Comparison of ENCODE assay signal across 1 cellular context in the genomic region with DNA sequence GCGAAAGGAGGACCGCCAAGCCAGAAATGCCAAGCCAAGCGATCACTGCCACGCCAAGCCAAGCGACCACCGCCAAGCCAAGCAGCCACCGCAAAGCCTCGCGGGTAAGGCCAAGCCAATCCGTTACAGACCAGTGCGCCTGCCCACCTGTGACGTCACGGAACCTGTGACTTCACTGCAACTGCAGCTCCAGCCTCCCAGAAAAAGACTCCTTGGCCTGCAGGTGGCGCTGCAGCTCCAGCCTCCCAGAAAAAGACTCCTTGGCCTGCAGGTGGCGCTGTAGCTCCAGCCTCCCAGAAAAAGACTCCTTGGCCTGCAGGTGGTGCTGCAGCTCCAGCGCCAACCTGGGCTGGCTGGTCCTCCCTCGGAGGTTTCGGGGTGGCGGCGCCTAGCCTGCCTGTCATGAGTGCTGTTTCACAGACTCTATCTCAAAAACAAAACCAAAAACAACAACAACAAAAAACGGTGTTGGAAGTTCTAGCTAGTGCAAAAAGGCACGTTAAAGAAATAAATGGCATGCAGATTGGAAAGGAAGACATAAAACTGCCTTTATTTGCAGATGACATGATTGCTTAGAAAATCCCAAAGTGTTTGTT.
TF ChIP-seq lines count a peak whose summit lies in the region.

No MANE protein-coding gene starts in this region.

TF ChIP-seq in HEK293, 187 proteins besides CTCF, POLR2A, EP300 and RAD21 (continued from another document):
- TF ChIP-seq, protein P1, sequence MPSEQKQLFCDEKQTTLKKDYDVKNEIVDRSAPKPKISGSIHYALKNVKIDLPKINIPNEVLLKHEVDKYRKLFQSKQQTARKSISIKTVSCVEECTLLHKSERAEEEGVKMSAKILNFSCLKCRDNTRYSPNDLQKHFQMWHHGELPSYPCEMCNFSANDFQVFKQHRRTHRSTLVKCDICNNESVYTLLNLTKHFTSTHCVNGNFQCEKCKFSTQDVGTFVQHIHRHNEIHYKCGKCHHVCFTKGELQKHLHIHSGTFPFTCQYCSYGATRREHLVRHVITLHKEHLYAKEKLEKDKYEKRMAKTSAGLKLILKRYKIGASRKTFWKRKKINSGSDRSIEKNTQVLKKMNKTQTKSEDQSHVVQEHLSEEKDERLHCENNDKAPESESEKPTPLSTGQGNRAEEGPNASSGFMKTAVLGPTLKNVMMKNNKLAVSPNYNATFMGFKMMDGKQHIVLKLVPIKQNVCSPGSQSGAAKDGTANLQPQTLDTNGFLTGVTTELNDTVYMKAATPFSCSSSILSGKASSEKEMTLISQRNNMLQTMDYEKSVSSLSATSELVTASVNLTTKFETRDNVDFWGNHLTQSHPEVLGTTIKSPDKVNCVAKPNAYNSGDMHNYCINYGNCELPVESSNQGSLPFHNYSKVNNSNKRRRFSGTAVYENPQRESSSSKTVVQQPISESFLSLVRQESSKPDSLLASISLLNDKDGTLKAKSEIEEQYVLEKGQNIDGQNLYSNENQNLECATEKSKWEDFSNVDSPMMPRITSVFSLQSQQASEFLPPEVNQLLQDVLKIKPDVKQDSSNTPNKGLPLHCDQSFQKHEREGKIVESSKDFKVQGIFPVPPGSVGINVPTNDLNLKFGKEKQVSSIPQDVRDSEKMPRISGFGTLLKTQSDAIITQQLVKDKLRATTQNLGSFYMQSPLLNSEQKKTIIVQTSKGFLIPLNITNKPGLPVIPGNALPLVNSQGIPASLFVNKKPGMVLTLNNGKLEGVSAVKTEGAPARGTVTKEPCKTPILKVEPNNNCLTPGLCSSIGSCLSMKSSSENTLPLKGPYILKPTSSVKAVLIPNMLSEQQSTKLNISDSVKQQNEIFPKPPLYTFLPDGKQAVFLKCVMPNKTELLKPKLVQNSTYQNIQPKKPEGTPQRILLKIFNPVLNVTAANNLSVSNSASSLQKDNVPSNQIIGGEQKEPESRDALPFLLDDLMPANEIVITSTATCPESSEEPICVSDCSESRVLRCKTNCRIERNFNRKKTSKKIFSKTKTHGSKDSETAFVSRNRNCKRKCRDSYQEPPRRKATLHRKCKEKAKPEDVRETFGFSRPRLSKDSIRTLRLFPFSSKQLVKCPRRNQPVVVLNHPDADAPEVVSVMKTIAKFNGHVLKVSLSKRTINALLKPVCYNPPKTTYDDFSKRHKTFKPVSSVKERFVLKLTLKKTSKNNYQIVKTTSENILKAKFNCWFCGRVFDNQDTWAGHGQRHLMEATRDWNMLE (tag by site-specific recombination; conservative IDR thresholded peaks at IDR 0.05; ENCODE audit: low read depth) = peak; percentile 31; the same call in 1 of the 2 replicates
- peak; percentile 96; the same call in 1 of the 2 replicates for TF ChIP-seq ZNF391 (tag by site-specific recombination; IDR thresholded peaks at IDR 0.05; ENCODE audit: borderline replicate concordance, low read depth)
- TF ChIP-seq KLF9 (tag by site-specific recombination; IDR thresholded peaks at IDR 0.05; ENCODE audit: low read depth) = peak; percentile 57; the same call in 1 of the 2 replicates
- peak; percentile 84 for TF ChIP-seq ZFP69B (tag by site-specific recombination; IDR thresholded peaks at IDR 0.05)
- peak; percentile 57; the same call in 1 of the 2 replicates for TF ChIP-seq GLIS1 (tag by site-specific recombination; IDR thresholded peaks at IDR 0.05)
- 0 out of 2 replicates have a peak, but pooled peaks have one; percentile 37 for TF ChIP-seq REST (tag by site-specific recombination; IDR thresholded peaks at IDR 0.05)
- TF ChIP-seq ZNF335 (tag by site-specific recombination; conservative IDR thresholded peaks at IDR 0.05) = peak; percentile 97
- peak; percentile 90; the same call in 1 of the 2 replicates for TF ChIP-seq ZNF558 (tag by site-specific recombination; IDR thresholded peaks at IDR 0.05)
- peak; percentile 78; the same call in 1 of the 2 replicates for TF ChIP-seq KLF16 (tag by site-specific recombination; IDR thresholded peaks at IDR 0.05)
- TF ChIP-seq PRDM4 (tag by site-specific recombination; IDR thresholded peaks at IDR 0.05) = peak; percentile 56; the same call in 1 of the 2 replicates
- peak; percentile 69 for TF ChIP-seq ZNF843 (tag by site-specific recombination; IDR thresholded peaks at IDR 0.05)
- TF ChIP-seq ZNF76 (tag by site-specific recombination; IDR thresholded peaks at IDR 0.05; ENCODE audit: borderline replicate concordance, low read depth) = peak; percentile 81
- TF ChIP-seq ZBTB21 (tag by site-specific recombination; IDR thresholded peaks at IDR 0.05) = peak; percentile 100
- peak; percentile 33 for TF ChIP-seq ZBTB26 (tag by site-specific recombination; optimal IDR thresholded peaks at IDR 0.05)
- peak; percentile 99 for TF ChIP-seq ZNF324 (tag by site-specific recombination; IDR thresholded peaks at IDR 0.05)
- peak; percentile 95 for TF ChIP-seq ZNF24 (tag by site-specific recombination; IDR thresholded peaks at IDR 0.05)
- peak; percentile 36; the same call in 1 of the 2 replicates for TF ChIP-seq OSR2 (tag by site-specific recombination; IDR thresholded peaks at IDR 0.05)
- peak; percentile 98 for TF ChIP-seq ZNF560 (tag by site-specific recombination; IDR thresholded peaks at IDR 0.05; ENCODE audit: borderline replicate concordance)
